In genomic region chr2:25356088-25356487, GRCh38 we compare ENCODE assay signal across 27 cellular contexts.
"Had no signal": no experiment of that assay in that cellular context is flagged by ENCODE, and none has a peak within 500 bp of the region (broad histone marks: within the 10 kb centered on the region; RNA-seq: fewer than 3 reads in every experiment).

No MANE protein-coding gene starts in this region.

- H3K27ac ChIP-seq: ascending aorta, breast epithelium, cardiac muscle cell, coronary artery, dorsolateral prefrontal cortex, esophagus squamous epithelium, gastroesophageal sphincter had no signal

- H3K4me1 ChIP-seq: ascending aorta, breast epithelium, esophagus squamous epithelium, gastroesophageal sphincter had no signal

- H3K9me3 ChIP-seq: ascending aorta, breast epithelium, esophagus squamous epithelium, gastroesophageal sphincter had no signal

- H3K4me3 ChIP-seq: ascending aorta, breast epithelium, cardiac muscle cell, coronary artery, dorsolateral prefrontal cortex, esophagus squamous epithelium, gastroesophageal sphincter had no signal

- H3K36me3 ChIP-seq: ascending aorta, breast epithelium, cardiac muscle cell, esophagus squamous epithelium, gastroesophageal sphincter had no signal

- H3K27me3 ChIP-seq: ascending aorta, breast epithelium, cardiac muscle cell, dorsolateral prefrontal cortex, esophagus squamous epithelium, gastroesophageal sphincter had no signal

- DNase-seq: activated CD4-positive, alpha-beta memory T cell treated with anti-CD3 and anti-CD28 coated beads for 36 hours; activated CD4-positive, alpha-beta T cell treated with anti-CD3 and anti-CD28 coated beads for 36 hours; activated CD4-positive, alpha-beta T cell treated with anti-CD3 and anti-CD28 coated beads, Interleukin-2, amount 10 ng/mL, durations not matched to agents 24 days and 14 days; activated CD4-positive, CD25-positive, alpha-beta regulatory T cell; activated CD4-positive, CD25-positive, alpha-beta regulatory T cell treated with anti-CD3 and anti-CD28 coated beads, Interleukin-2, amount 50 U/mL, for 72 hours; activated CD8-positive, alpha-beta memory T cell treated with anti-CD3 and anti-CD28 coated beads, Interleukin-2, amount 10 ng/mL, durations not matched to agents 7 days and 5 days; activated CD8-positive, alpha-beta memory T cell treated with anti-CD3 and anti-CD28 coated beads, Interleukin-2, amount 50 U/mL, for 4 hours; activated CD8-positive, alpha-beta T cell treated with anti-CD3 and anti-CD28 coated beads, Interleukin-2, amount 10 ng/mL, durations not matched to agents 7 days and 5 days; activated effector memory CD4-positive, alpha-beta T cell treated with anti-CD3 and anti-CD28 coated beads, Interleukin-2, amount 50 U/mL, for 16 hours; activated naive CD4-positive, alpha-beta T cell treated with anti-CD3 and anti-CD28 coated beads for 36 hours; activated naive CD8-positive, alpha-beta T cell treated with anti-CD3 and anti-CD28 coated beads for 36 hours; activated naive CD8-positive, alpha-beta T cell treated with anti-CD3 and anti-CD28 coated beads, Interleukin-2, amount 50 U/mL, for 24 hours; activated T-cell treated with anti-CD3 and anti-CD28 coated beads, Interleukin-2, amount 50 U/mL, for 1 hour; activated T-cell treated with anti-CD3 and anti-CD28 coated beads, Interleukin-2, amount 50 U/mL, for 48 hours; central memory CD4-positive, alpha-beta T cell; dorsolateral prefrontal cortex; effector memory CD4-positive, alpha-beta T cell; endodermal cell; erythroblast; esophagus squamous epithelium; foreskin melanocyte; T-helper 2 cell had no signal

- ATAC-seq: activated CD4-positive, alpha-beta T cell treated with anti-CD3 and anti-CD28 coated beads for 36 hours; activated CD8-positive, alpha-beta memory T cell treated with anti-CD3 and anti-CD28 coated beads, Interleukin-2, amount 10 ng/mL, durations not matched to agents 7 days and 5 days; activated CD8-positive, alpha-beta T cell treated with anti-CD3 and anti-CD28 coated beads, Interleukin-2, amount 10 ng/mL, durations not matched to agents 7 days and 5 days; activated naive CD8-positive, alpha-beta T cell treated with anti-CD3 and anti-CD28 coated beads, Interleukin-2, amount 50 U/mL, for 24 hours; gastroesophageal sphincter had no signal
